In genomic region chr16:87092958-87093357, GRCh38 we compare ENCODE assay signal across 22 cellular contexts.
DNase-seq lines count a peak whose midpoint lies in the region; ATAC-seq, FAIRE-seq and TF ChIP-seq lines count a peak whose summit lies in the region.
"Had no signal": no experiment of that assay in that cellular context is flagged by ENCODE, and none has a peak within 500 bp of the region (broad histone marks: within the 10 kb centered on the region; RNA-seq: fewer than 3 reads in every experiment).

No MANE protein-coding gene starts in this region.

- H3K4me1 ChIP-seq in body of pancreas (peaks cover 44% of the 10 kb centered on the region), pancreas (peaks cover 15 to 23% (median 18%) of the 10 kb centered on the region in 3 donors), osteoblast (ENCODE audit: insufficient read depth, low read length) (no peaks in the 10 kb centered on the region)

- no peaks in the 10 kb centered on the region for H4K20me1 ChIP-seq in osteoblast (ENCODE audit: insufficient read depth, low read length)
- H4K20me1 ChIP-seq: BLaER1 had no signal

- H3K4me3 ChIP-seq in body of pancreas (no peak overlapping the region), pancreas (no peak overlapping the region), brain microvascular endothelial cell (ENCODE audit: low read depth, low read length) (no peak overlapping the region), osteoblast (ENCODE audit: insufficient read depth, low read length) (no peak overlapping the region)
- H3K4me3 ChIP-seq: BLaER1, GM12878 had no signal

- no peak for FAIRE-seq in pancreas (lab: Jason Lieb, UNC)
- FAIRE-seq: A204.1, D721Med, GM12878 had no signal

- H3K27me3 Mint-ChIP-seq in nephron progenitor cell (ENCODE audit: low read depth, poor library complexity), result peaks cover 3% of the 10 kb centered on the region
- H3K27me3 Mint-ChIP-seq: CD4-positive, CD25-positive, alpha-beta regulatory T cell had no signal

- H3K36me3 Mint-ChIP-seq in nephron progenitor cell (ENCODE audit: low read depth), result no peaks in the 10 kb centered on the region
- H3K36me3 Mint-ChIP-seq: CD4-positive, CD25-positive, alpha-beta regulatory T cell; CD8-positive, alpha-beta T cell had no signal

- no peak for TF ChIP-seq POLR2A in body of pancreas (IDR thresholded peaks at IDR 0.05)

- 36 to 37% methylated on average over 5 of the region's 5 CpGs for WGBS in body of pancreas, 2 donors
- WGBS in pancreas, 2 donors, result 24 to 41% methylated on average over 5 of the region's 5 CpGs

- H3K36me3 ChIP-seq in body of pancreas (replicated peaks in 1 of 2; ENCODE audit: insufficient read depth in 1 of 2, low read depth in 2 of 2) (no peaks in the 10 kb centered on the region), pancreas (no peaks in the 10 kb centered on the region), brain microvascular endothelial cell (replicated peaks) (no peaks in the 10 kb centered on the region), osteoblast (ENCODE audit: insufficient read depth, low read length) (no peaks in the 10 kb centered on the region)
- H3K36me3 ChIP-seq: BLaER1 had no signal

- H3K9me3 ChIP-seq in body of pancreas (no peaks in the 10 kb centered on the region), pancreas (no peaks in the 10 kb centered on the region), osteoblast (ENCODE audit: low read depth, low read length) (no peaks in the 10 kb centered on the region)
- H3K9me3 ChIP-seq: BLaER1 had no signal

- no peaks in the 10 kb centered on the region for H3K79me2 ChIP-seq in osteoblast (ENCODE audit: insufficient read depth, low read length)

- H3K27me3 ChIP-seq in body of pancreas, result no peaks in the 10 kb centered on the region
- H3K27me3 ChIP-seq in pancreas, result no peaks in the 10 kb centered on the region
- H3K27me3 ChIP-seq in brain microvascular endothelial cell (replicated peaks), result no peaks in the 10 kb centered on the region
- peaks cover 6% of the 10 kb centered on the region for H3K27me3 ChIP-seq in osteoblast (ENCODE audit: insufficient read depth, low read length)
- H3K27me3 ChIP-seq: BLaER1 had no signal

- H3K4me2 ChIP-seq in osteoblast (ENCODE audit: insufficient read depth, low read length), result no peak overlapping the region
- H3K4me2 ChIP-seq: BLaER1 had no signal

- TF ChIP-seq CTCF in body of pancreas (IDR thresholded peaks at IDR 0.05) (no peak), nephron progenitor cell (IDR thresholded peaks at IDR 0.05) (no peak), pancreas (IDR thresholded peaks at IDR 0.05) (no peak), brain microvascular endothelial cell (IDR thresholded peaks at IDR 0.05; ENCODE audit: low read depth, low read length, missing control alignments) (no peak), osteoblast (IDR thresholded peaks at IDR 0.05; ENCODE audit: extremely low read depth, low read depth, low read length) (no peak)

- peaks cover 58% of the 10 kb centered on the region for H3K4me1 Mint-ChIP-seq in nephron progenitor cell
- H3K4me1 Mint-ChIP-seq: B cell; CD4-positive, CD25-positive, alpha-beta regulatory T cell had no signal

- in situ Hi-C loops in brain microvascular endothelial cell (cut with HindIII; ENCODE audit: low pct_ligation_motif_present, low sequenced_read_pairs), result no loop called here

- H3K27ac Mint-ChIP-seq in nephron progenitor cell, result peak overlapping the region; percentile 96
- H3K27ac Mint-ChIP-seq: B cell; CD8-positive, alpha-beta T cell had no signal

- H3K27ac ChIP-seq in body of pancreas (no peak overlapping the region), pancreas (no peak overlapping the region), brain microvascular endothelial cell (no peak overlapping the region), osteoblast (ENCODE audit: low read depth, low read length) (no peak overlapping the region)
- H3K27ac ChIP-seq: 22Rv1, BLaER1, C4-2B had no signal

- H3K4me3 Mint-ChIP-seq in nephron progenitor cell, result no peak overlapping the region
- H3K4me3 Mint-ChIP-seq: B cell; CD4-positive, CD25-positive, alpha-beta regulatory T cell; CD8-positive, alpha-beta T cell had no signal

- ATAC-seq in body of pancreas (peak; percentile 34), pancreas (peak; percentile 40 to 68 (median 52))
- ATAC-seq: CD8-positive, alpha-beta T cell; GM12878 had no signal

- intact Hi-C loops in body of pancreas (cut with DNase I) (no loop called here), pancreas (cut with DNase I) (no loop called here)

- DNase-seq in body of pancreas (peak in 2 of 4 donors; percentile 41 to 57), nephron progenitor cell (no peak), pancreas (peak in 2 of 6 donors; percentile 26 to 40), brain microvascular endothelial cell (no peak), NCI-H1694 (lab: John Stamatoyannopoulos, UW) (no peak), osteoblast (ENCODE audit: insufficient read length, low spot score, missing footprints) (no peak)
- DNase-seq: CD4-positive, CD25-positive, alpha-beta regulatory T cell; CD8-positive, alpha-beta T cell; DMS 273 treated with DMSO at 0.1 percent for 48 hours; DMS79; EL; GDM1; GOT3; H7; HCEC 1CT had no signal

- no peak overlapping the region for H2AFZ ChIP-seq in osteoblast (ENCODE audit: low read length)

- H3K9me3 Mint-ChIP-seq in nephron progenitor cell, result peaks cover 16% of the 10 kb centered on the region
- H3K9me3 Mint-ChIP-seq: CD4-positive, CD25-positive, alpha-beta regulatory T cell; CD8-positive, alpha-beta T cell had no signal
